1 cellular context compared by ENCODE assay signal in the genomic region with DNA sequence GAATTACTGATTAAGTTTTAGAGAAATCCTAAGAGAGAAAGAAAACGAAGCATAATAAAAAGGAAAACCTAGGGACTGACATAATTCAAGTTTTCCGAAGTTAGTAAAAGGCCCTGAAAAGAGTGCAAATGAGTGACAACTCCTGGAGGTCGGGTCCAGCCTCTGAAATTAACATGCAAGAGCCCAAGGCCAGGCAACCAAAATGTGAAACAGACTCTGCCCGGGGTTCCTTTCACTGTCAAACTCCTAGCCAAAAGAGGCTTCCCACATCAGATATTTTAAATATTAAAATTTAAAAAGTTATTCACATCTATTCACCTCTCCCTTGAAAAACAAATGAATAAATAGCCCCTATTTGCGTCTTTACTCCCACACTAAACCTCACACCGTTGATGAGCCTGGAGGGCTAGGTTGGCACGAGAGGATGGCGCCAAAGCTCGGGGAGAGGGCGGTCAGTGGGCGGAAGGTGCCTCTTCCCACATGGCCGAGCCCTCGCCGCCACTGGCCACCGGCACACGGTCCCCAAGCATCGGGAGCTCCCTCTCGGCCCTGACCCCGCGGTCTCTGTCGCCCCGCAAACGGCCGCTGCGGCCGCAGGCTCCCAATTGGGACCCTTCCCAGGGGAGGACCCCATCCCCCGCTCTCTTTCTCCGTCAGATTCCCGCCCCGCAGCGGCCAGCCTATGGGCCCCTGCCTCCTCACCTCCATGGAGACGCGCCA.
TF ChIP-seq lines count a peak whose summit lies in the region.

No MANE protein-coding gene starts in this region.

TF ChIP-seq in HCT116, 20 proteins besides CTCF, POLR2A, EP300 and RAD21 (continued from another document):
- TF ChIP-seq, protein P1, sequence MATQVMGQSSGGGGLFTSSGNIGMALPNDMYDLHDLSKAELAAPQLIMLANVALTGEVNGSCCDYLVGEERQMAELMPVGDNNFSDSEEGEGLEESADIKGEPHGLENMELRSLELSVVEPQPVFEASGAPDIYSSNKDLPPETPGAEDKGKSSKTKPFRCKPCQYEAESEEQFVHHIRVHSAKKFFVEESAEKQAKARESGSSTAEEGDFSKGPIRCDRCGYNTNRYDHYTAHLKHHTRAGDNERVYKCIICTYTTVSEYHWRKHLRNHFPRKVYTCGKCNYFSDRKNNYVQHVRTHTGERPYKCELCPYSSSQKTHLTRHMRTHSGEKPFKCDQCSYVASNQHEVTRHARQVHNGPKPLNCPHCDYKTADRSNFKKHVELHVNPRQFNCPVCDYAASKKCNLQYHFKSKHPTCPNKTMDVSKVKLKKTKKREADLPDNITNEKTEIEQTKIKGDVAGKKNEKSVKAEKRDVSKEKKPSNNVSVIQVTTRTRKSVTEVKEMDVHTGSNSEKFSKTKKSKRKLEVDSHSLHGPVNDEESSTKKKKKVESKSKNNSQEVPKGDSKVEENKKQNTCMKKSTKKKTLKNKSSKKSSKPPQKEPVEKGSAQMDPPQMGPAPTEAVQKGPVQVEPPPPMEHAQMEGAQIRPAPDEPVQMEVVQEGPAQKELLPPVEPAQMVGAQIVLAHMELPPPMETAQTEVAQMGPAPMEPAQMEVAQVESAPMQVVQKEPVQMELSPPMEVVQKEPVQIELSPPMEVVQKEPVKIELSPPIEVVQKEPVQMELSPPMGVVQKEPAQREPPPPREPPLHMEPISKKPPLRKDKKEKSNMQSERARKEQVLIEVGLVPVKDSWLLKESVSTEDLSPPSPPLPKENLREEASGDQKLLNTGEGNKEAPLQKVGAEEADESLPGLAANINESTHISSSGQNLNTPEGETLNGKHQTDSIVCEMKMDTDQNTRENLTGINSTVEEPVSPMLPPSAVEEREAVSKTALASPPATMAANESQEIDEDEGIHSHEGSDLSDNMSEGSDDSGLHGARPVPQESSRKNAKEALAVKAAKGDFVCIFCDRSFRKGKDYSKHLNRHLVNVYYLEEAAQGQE (IDR thresholded peaks at IDR 0.05; ENCODE audit: low read depth) = no peak
- TF ChIP-seq SIN3A (IDR thresholded peaks at IDR 0.05; ENCODE audit: low read depth) (no peak), EZH2phosphoT487 (IDR thresholded peaks at IDR 0.05; ENCODE audit: borderline replicate concordance) (no peak), JUND (IDR thresholded peaks at IDR 0.05) (no peak)
